ENCODE assay signal across 21 cellular contexts in the genomic region with DNA sequence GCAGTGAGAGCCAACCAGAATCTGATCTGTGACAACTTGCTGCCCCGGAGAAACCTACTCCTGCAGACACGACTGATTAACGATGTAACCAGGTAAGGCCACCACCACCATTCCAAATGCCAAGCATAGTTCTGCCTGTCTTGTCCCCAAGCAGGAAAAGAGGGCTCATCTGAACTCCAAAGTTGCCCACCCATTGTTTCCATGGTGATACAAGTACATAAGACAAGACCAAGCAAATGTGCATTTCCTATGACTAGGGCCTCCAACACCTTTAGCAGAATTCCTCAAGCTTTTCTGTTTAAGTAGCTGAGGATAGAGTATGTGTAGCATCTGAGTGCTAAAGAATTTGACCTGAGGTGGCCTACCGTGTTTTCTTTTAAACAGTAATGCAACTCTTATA.
DNase-seq lines count a peak whose midpoint lies in the region; FAIRE-seq and TF ChIP-seq lines count a peak whose summit lies in the region.
"Had no signal": no experiment of that assay in that cellular context is flagged by ENCODE, and none has a peak within 500 bp of the region (broad histone marks: within the 10 kb centered on the region; RNA-seq: fewer than 3 reads in every experiment).

No MANE protein-coding gene starts in this region.

- no peak overlapping the region for H3K23ac ChIP-seq in trophoblast cell (ENCODE audit: low read length)

- H2BK12ac ChIP-seq in trophoblast cell (ENCODE audit: low read length): no peak overlapping the region

- H3K4me1 Mint-ChIP-seq in endothelial cell (ENCODE audit: unreplicated experiment): peaks cover 21% of the 10 kb centered on the region
- H3K4me1 Mint-ChIP-seq: B cell had no signal

- DNase-seq in endothelial cell (ENCODE audit: low spot score) (no peak), left kidney (ENCODE audit: low read depth, low spot score) (peak; percentile 12), trophoblast cell (peak; percentile 38 to 84), frontal cortex (ENCODE audit: low spot score in 2 of 2) (no peak), retina (no peak)
- DNase-seq in stimulated activated CD8-positive, alpha-beta memory T cell treated with anti-CD3 and anti-CD28 coated beads, Interleukin-4, amount 100 ng/mL, for 48 hours: no peak
- DNase-seq: 8988T; AML-193; Caco-2; Calu3; CD4-positive, alpha-beta T cell; CD8-positive, alpha-beta T cell; GF-D8 had no signal

- no peak for FAIRE-seq in frontal cortex (lab: Jason Lieb, UNC)
- FAIRE-seq: D721Med, G401.6, GM12891, GM19239 had no signal

- no peak overlapping the region for H4K12ac ChIP-seq in trophoblast cell (ENCODE audit: low read depth, low read length)

- H3K4ac ChIP-seq in trophoblast cell (ENCODE audit: low read depth, low read length): no peak overlapping the region

- H3K27ac ChIP-seq in trophoblast cell (ENCODE audit: low read depth, low read length): no peak overlapping the region
- H3K27ac ChIP-seq: A549; BLaER1 treated with 17β-estradiol and CSF1 and Interleukin-3, amounts not matched to agents 10 nM and 100 nM; C4-2B had no signal

- H2BK5ac ChIP-seq in trophoblast cell (ENCODE audit: low read depth, low read length, poor library complexity): no peak overlapping the region

- H3K27me3 Mint-ChIP-seq in endothelial cell (ENCODE audit: unreplicated experiment): no peaks in the 10 kb centered on the region
- H3K27me3 Mint-ChIP-seq: B cell had no signal

- H2AFZ ChIP-seq in trophoblast cell (ENCODE audit: insufficient read depth, low read length, poor library complexity): no peak overlapping the region

- no peaks in the 10 kb centered on the region for H3K79me2 ChIP-seq in trophoblast cell (ENCODE audit: control insufficient read depth, insufficient read depth, low read length, poor library complexity)

- no peak overlapping the region for H2AK5ac ChIP-seq in trophoblast cell (ENCODE audit: low read length)

- H3K4me3 Mint-ChIP-seq in endothelial cell (ENCODE audit: unreplicated experiment): no peak overlapping the region
- H3K4me3 Mint-ChIP-seq: B cell; CD4-positive, alpha-beta T cell; CD8-positive, alpha-beta T cell had no signal

- no peak overlapping the region for H3K18ac ChIP-seq in trophoblast cell (ENCODE audit: low read length)

- H3K36me3 ChIP-seq in trophoblast cell (ENCODE audit: control insufficient read depth in 1 of 2, insufficient read depth in 2 of 2, low read length in 2 of 2): peaks cover 2 to 4% of the 10 kb centered on the region in 2 experiments
- H3K36me3 ChIP-seq: BLaER1 treated with 17β-estradiol and CSF1 and Interleukin-3, amounts not matched to agents 10 nM and 100 nM had no signal

- H3K4me3 ChIP-seq in trophoblast cell (ENCODE audit: low read depth, low read length): no peak overlapping the region
- H3K4me3 ChIP-seq: A549; BLaER1 treated with 17β-estradiol and CSF1 and Interleukin-3, amounts not matched to agents 10 nM and 100 nM had no signal

- H4K8ac ChIP-seq in trophoblast cell (ENCODE audit: low read depth, low read length): no peak overlapping the region

- H3K36me3 Mint-ChIP-seq in endothelial cell (ENCODE audit: low read depth, unreplicated experiment): no peaks in the 10 kb centered on the region
- H3K36me3 Mint-ChIP-seq: CD8-positive, alpha-beta T cell had no signal

- H3K4me2 ChIP-seq in trophoblast cell (ENCODE audit: low read length): no peak overlapping the region
- H3K4me2 ChIP-seq: A549; BLaER1 treated with 17β-estradiol and CSF1 and Interleukin-3, amounts not matched to agents 10 nM and 100 nM had no signal

- H3K9me3 ChIP-seq in trophoblast cell (ENCODE audit: insufficient read depth, low read depth, low read length): no peaks in the 10 kb centered on the region
- H3K9me3 ChIP-seq: A549; BLaER1 treated with 17β-estradiol and CSF1 and Interleukin-3, amounts not matched to agents 10 nM and 100 nM; Caco-2 had no signal

- no peak overlapping the region for H2BK120ac ChIP-seq in trophoblast cell (ENCODE audit: insufficient read depth, low read length, poor library complexity)

- H3K27me3 ChIP-seq in trophoblast cell (ENCODE audit: insufficient read depth, low read length): no peaks in the 10 kb centered on the region
- H3K27me3 ChIP-seq: BLaER1 treated with 17β-estradiol and CSF1 and Interleukin-3, amounts not matched to agents 10 nM and 100 nM had no signal

- no peaks in the 10 kb centered on the region for H3K79me1 ChIP-seq in trophoblast cell (ENCODE audit: low read length)

- WGBS in trophoblast cell (ENCODE audit: extremely low coverage, insufficient coverage, insufficient read length): no CpG with 5 or more reads among the region's 4 CpGs

- TF ChIP-seq CTCF in endothelial cell (IDR thresholded peaks at IDR 0.05; ENCODE audit: unreplicated experiment): no peak

- no peak overlapping the region for H3K9ac ChIP-seq in trophoblast cell (ENCODE audit: low read length)
- H3K9ac ChIP-seq: BLaER1 treated with 17β-estradiol and CSF1 and Interleukin-3, amounts not matched to agents 10 nM and 100 nM had no signal

- H3K27ac Mint-ChIP-seq in endothelial cell (ENCODE audit: unreplicated experiment): peak overlapping the region; percentile 64
- H3K27ac Mint-ChIP-seq: B cell; CD4-positive, alpha-beta T cell; CD8-positive, alpha-beta T cell had no signal

- H4K91ac ChIP-seq in trophoblast cell (ENCODE audit: low read depth, low read length): no peak overlapping the region

- no peak overlapping the region for H3K14ac ChIP-seq in trophoblast cell (ENCODE audit: low read length)

- H3K9me3 Mint-ChIP-seq in endothelial cell (ENCODE audit: unreplicated experiment): no peaks in the 10 kb centered on the region
- H3K9me3 Mint-ChIP-seq: CD4-positive, alpha-beta T cell; CD8-positive, alpha-beta T cell had no signal

- peaks cover 0 to 1% of the 10 kb centered on the region in 2 experiments for H3K4me1 ChIP-seq in trophoblast cell (ENCODE audit: control insufficient read depth in 1 of 2, insufficient read depth in 2 of 2, low read length in 2 of 2)
- H3K4me1 ChIP-seq: A549; BLaER1 treated with 17β-estradiol and CSF1 and Interleukin-3, amounts not matched to agents 10 nM and 100 nM; Caco-2 had no signal

Comparison
In these comparisons a context has a peak if more than half of its experiments do, and no peak if none do; other contexts are left out.
1. DNase-seq: peak in left kidney (single experiment) and trophoblast cell (2 of 2); none in endothelial cell (single experiment), frontal cortex (0 of 2), retina (single experiment) and stimulated activated CD8-positive, alpha-beta memory T cell treated with anti-CD3 and anti-CD28 coated beads, Interleukin-4, amount 100 ng/mL, for 48 hours (single experiment).